ENCODE assay signal across 17 cellular contexts in genomic region chr18:12087483-12087960, GRCh38. TPM values are rescaled to one million over a fixed set of nuclear protein-coding genes. Genes with fewer than 3 reads are reported as not detected.
A peak's percentile ranks its signal among the peaks of the same experiment; 100 is the strongest.
DNase-seq lines count a peak whose midpoint lies in the region; ATAC-seq and TF ChIP-seq lines count a peak whose summit lies in the region.
"Had no signal": no experiment of that assay in that cellular context is flagged by ENCODE, and none has a peak within 500 bp of the region (broad histone marks: within the 10 kb centered on the region; RNA-seq: fewer than 3 reads in every experiment).

No MANE protein-coding gene starts in this region.

- H3K27ac Mint-ChIP-seq in natural killer cell treated with Interleukin-12 subunit alpha and Interleukin-12 subunit beta and Interleukin-15 and Interleukin-18, amount 100 ng/mL, for 72 hours: no peak overlapping the region

- H3K9me3 Mint-ChIP-seq in natural killer cell treated with Interleukin-12 subunit alpha and Interleukin-12 subunit beta and Interleukin-15 and Interleukin-18, amount 100 ng/mL, for 72 hours: no peaks in the 10 kb centered on the region

- no peaks in the 10 kb centered on the region for H3K4me1 Mint-ChIP-seq in natural killer cell treated with Interleukin-12 subunit alpha and Interleukin-12 subunit beta and Interleukin-15 and Interleukin-18, amount 100 ng/mL, for 72 hours (ENCODE audit: low read depth in 2 of 2)

- no peak for TF ChIP-seq CTCF in right atrium auricular region (IDR thresholded peaks at IDR 0.05)

- ATAC-seq in left ventricle myocardium superior: peak; percentile 8
- peak; percentile 26 for ATAC-seq in esophagus mucosa
- peak; percentile 18 to 24 for ATAC-seq in natural killer cell treated with Interleukin-12 subunit alpha and Interleukin-12 subunit beta and Interleukin-15 and Interleukin-18, amount 100 ng/mL, for 72 hours
- ATAC-seq in HG03175 (IDR thresholded peaks at IDR 0.05; ENCODE audit: unreplicated experiment): no peak
- ATAC-seq in HG03196 (IDR thresholded peaks at IDR 0.05; ENCODE audit: unreplicated experiment): no peak
- ATAC-seq: HCT116 had no signal

- DNase-seq in left ventricle myocardium superior (no peak), right atrium auricular region (ENCODE audit: low spot score) (no peak), SW 1271 (lab: John Stamatoyannopoulos, UW) (no peak)
- no peak for DNase-seq in natural killer cell treated with Interleukin-12 subunit alpha and Interleukin-12 subunit beta and Interleukin-15 and Interleukin-18, amount 100 ng/mL, for 72 hours (ENCODE audit: low spot score)
- DNase-seq: DMS79 treated with DMSO at 0.1 percent for 48 hours, Karpas-422, MM.1S, NCI-H1092 treated with DMSO at 0.1 percent for 48 hours, NCI-H2081 treated with DMSO at 0.1 percent for 48 hours, NCI-H2227 treated with DMSO at 0.1 percent for 48 hours, NCI-H524, Right ventricle myocardium superior had no signal

- peaks cover 0 to 10% of the 10 kb centered on the region in 2 donors for H3K27me3 Mint-ChIP-seq in natural killer cell treated with Interleukin-12 subunit alpha and Interleukin-12 subunit beta and Interleukin-15 and Interleukin-18, amount 100 ng/mL, for 72 hours

- H3K27me3 ChIP-seq in right atrium auricular region: no peaks in the 10 kb centered on the region
- H3K27me3 ChIP-seq: BLaER1 treated with 17β-estradiol and CSF1 and Interleukin-3, amounts not matched to agents 10 nM and 100 nM had no signal

- no peak overlapping the region for H3K4me3 ChIP-seq in right atrium auricular region
- H3K4me3 ChIP-seq: BLaER1 treated with 17β-estradiol and CSF1 and Interleukin-3, amounts not matched to agents 10 nM and 100 nM had no signal

- no peaks in the 10 kb centered on the region for H3K36me3 Mint-ChIP-seq in natural killer cell treated with Interleukin-12 subunit alpha and Interleukin-12 subunit beta and Interleukin-15 and Interleukin-18, amount 100 ng/mL, for 72 hours

- H3K4me1 ChIP-seq in right atrium auricular region: no peaks in the 10 kb centered on the region
- H3K4me1 ChIP-seq: BLaER1 treated with 17β-estradiol and CSF1 and Interleukin-3, amounts not matched to agents 10 nM and 100 nM had no signal

- no peak overlapping the region for H3K27ac ChIP-seq in right atrium auricular region
- H3K27ac ChIP-seq: BLaER1 treated with 17β-estradiol and CSF1 and Interleukin-3, amounts not matched to agents 10 nM and 100 nM had no signal

- intact Hi-C loops in left ventricle myocardium superior (cut with micrococcal nuclease): no loop called here

- no peaks in the 10 kb centered on the region for H3K9me3 ChIP-seq in right atrium auricular region
- H3K9me3 ChIP-seq: BLaER1 treated with 17β-estradiol and CSF1 and Interleukin-3, amounts not matched to agents 10 nM and 100 nM had no signal

- no peak overlapping the region for H3K4me3 Mint-ChIP-seq in natural killer cell treated with Interleukin-12 subunit alpha and Interleukin-12 subunit beta and Interleukin-15 and Interleukin-18, amount 100 ng/mL, for 72 hours

- H3K36me3 ChIP-seq in right atrium auricular region: no peaks in the 10 kb centered on the region
- H3K36me3 ChIP-seq: BLaER1 treated with 17β-estradiol and CSF1 and Interleukin-3, amounts not matched to agents 10 nM and 100 nM had no signal

RNA-seq across cellular contexts. Expression of gene ANKRD62, which starts 6.1 kb away (rescaled TPM):
- total RNA-seq in left ventricle myocardium superior (not detected), right atrium auricular region (not detected), esophagus mucosa (0.48 TPM)
- total RNA-seq in natural killer cell treated with Interleukin-12 subunit alpha and Interleukin-12 subunit beta and Interleukin-15 and Interleukin-18, amount 100 ng/mL, for 72 hours: not detected
- total RNA-seq: Right ventricle myocardium superior had no signal

Comparison
In these comparisons a context has a peak if more than half of its experiments do, and no peak if none do; other contexts are left out.
1. ATAC-seq: peak in left ventricle myocardium superior (single experiment), esophagus mucosa (single experiment) and natural killer cell treated with Interleukin-12 subunit alpha and Interleukin-12 subunit beta and Interleukin-15 and Interleukin-18, amount 100 ng/mL, for 72 hours (2 of 2); none in HG03175 (single experiment) and HG03196 (single experiment).